8 cellular contexts compared by ENCODE assay signal in the genomic region with DNA sequence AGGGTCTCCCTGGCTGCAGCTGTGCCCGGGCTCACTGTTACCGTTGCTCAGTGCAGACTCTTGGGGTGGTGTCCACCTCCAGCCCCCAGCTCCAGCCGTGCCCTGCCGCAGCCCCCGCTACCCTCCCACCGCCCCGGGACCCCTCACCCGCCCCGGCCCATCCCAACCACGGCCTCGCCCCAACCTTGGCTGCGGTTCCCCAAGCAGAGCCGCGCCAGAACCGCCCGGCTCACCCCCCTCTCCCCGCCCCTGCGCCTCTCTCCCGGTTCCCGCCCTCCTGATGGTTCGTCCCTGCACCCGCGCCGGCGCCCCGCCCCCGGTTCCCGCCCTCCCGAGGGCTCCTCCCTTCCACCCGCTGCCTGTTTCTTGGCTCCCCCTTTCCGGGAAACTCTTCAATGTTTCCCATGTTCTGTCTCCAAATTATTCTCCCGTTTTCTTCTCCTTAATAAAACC. TPM values are rescaled to one million over a fixed set of nuclear protein-coding genes. Genes with fewer than 3 reads are reported as not detected.
A peak's percentile ranks its signal among the peaks of the same experiment; 100 is the strongest.
DNase-seq lines count a peak whose midpoint lies in the region; ATAC-seq and TF ChIP-seq lines count a peak whose summit lies in the region.

No MANE protein-coding gene starts in this region.

- H3K4me3 ChIP-seq in breast epithelium (peak overlapping the region; percentile 36 to 66 (median 44)), skeletal muscle satellite cell (ENCODE audit: low read length) (peak overlapping the region; percentile 60)

- intact Hi-C loops in breast epithelium (cut with DNase I; ENCODE audit: low total_unique reads), result no loop called here

- H3K4me2 ChIP-seq in skeletal muscle satellite cell (ENCODE audit: low read length), result peak overlapping the region; percentile 77

- TF ChIP-seq POLR2A in breast epithelium (IDR thresholded peaks at IDR 0.05), result no peak

- DNase-seq in NOMO-1 (lab: John Stamatoyannopoulos, UW; ENCODE audit: unreplicated experiment in 2 of 2) (peak; percentile 3 to 38), NOMO-1 treated with DMSO at 0.1 percent for 48 hours (lab: John Stamatoyannopoulos, UW; ENCODE audit: unreplicated experiment) (no peak), MV-4-11 (lab: John Stamatoyannopoulos, UW) (peak; percentile 16), T1000 (lab: John Stamatoyannopoulos, UW) (peak; percentile 94), breast epithelium (ENCODE audit: low spot score in 2 of 2) (peak; percentile 66 to 88), iPS-NIHi11 (ENCODE audit: low spot score) (peak; percentile 96)

- ATAC-seq in GM19035 (IDR thresholded peaks at IDR 0.05; ENCODE audit: unreplicated experiment), result no peak

- no peak overlapping the region for H3K27ac ChIP-seq in breast epithelium

- TF ChIP-seq CTCF in breast epithelium (IDR thresholded peaks at IDR 0.05), result no peak

- H3K9me3 ChIP-seq in breast epithelium (no peaks in the 10 kb centered on the region), skeletal muscle satellite cell (replicated peaks; ENCODE audit: low read length) (no peaks in the 10 kb centered on the region)

- H3K27me3 ChIP-seq in breast epithelium (no peaks in the 10 kb centered on the region), skeletal muscle satellite cell (ENCODE audit: control insufficient read depth, insufficient read depth, low read length) (no peaks in the 10 kb centered on the region)

- H3K9ac ChIP-seq in skeletal muscle satellite cell (ENCODE audit: low read depth, low read length), result peak overlapping the region; percentile 56

- H3K36me3 ChIP-seq in breast epithelium (no peaks in the 10 kb centered on the region), skeletal muscle satellite cell (ENCODE audit: insufficient read depth, low read length) (no peaks in the 10 kb centered on the region)

- peaks cover 2 to 4% of the 10 kb centered on the region in 2 donors for H3K4me1 ChIP-seq in breast epithelium
- peaks cover 14% of the 10 kb centered on the region for H3K4me1 ChIP-seq in skeletal muscle satellite cell (ENCODE audit: control insufficient read depth, insufficient read depth, low read length)

RNA-seq across cellular contexts. Expression of a gene that starts 40.3 kb away (rescaled TPM):
- 100 to 1,000 TPM; 133 to 206 (median 193) TPM for total RNA-seq in breast epithelium
- total RNA-seq in skeletal muscle satellite cell (2012; rRNA removed), result 44.1 and 46.9 TPM in 2 replicates
